In genomic region chr11:65887723-65888162, GRCh38 we compare ENCODE assay signal across 2 cellular contexts.
A peak's percentile ranks its signal among the peaks of the same experiment; 100 is the strongest.
TF ChIP-seq lines count a peak whose summit lies in the region.

No MANE protein-coding gene starts in this region.

TF ChIP-seq in IMR-90, 13 proteins besides CTCF, POLR2A, EP300 and RAD21:
- TF ChIP-seq MXI1 (IDR thresholded peaks at IDR 0.05; ENCODE audit: borderline replicate concordance, low read depth, low read length) (peak; percentile 71; the same call in 1 of the 2 replicates), FOS (IDR thresholded peaks at IDR 0.05; ENCODE audit: low read depth, low read length) (no peak), RFX5 (IDR thresholded peaks at IDR 0.05; ENCODE audit: low read depth, low read length) (0 out of 2 replicates have a peak, but pooled peaks have one; percentile 10)

TF ChIP-seq in GM12878, 131 proteins besides CTCF, POLR2A, EP300 and RAD21:
- TF ChIP-seq TARDBP (IDR thresholded peaks at IDR 0.05; ENCODE audit: borderline replicate concordance): no peak
- TF ChIP-seq BHLHE40 (IDR thresholded peaks at IDR 0.05; ENCODE audit: borderline replicate concordance in 1 of 2, low read depth in 2 of 2, low read length in 1 of 2): no peak
